In genomic region chr13:109254271-109254670, GRCh38 we compare ENCODE assay signal across 1 cellular context.
TF ChIP-seq lines count a peak whose summit lies in the region.

No MANE protein-coding gene starts in this region.

TF ChIP-seq in IMR-90, 13 proteins besides CTCF, POLR2A, EP300 and RAD21 (continued from another document):
- TF ChIP-seq NFE2L2 (IDR thresholded peaks at IDR 0.05; ENCODE audit: low read depth, low read length) = no peak
- TF ChIP-seq MAFK (IDR thresholded peaks at IDR 0.05; ENCODE audit: low read depth, low read length) = no peak
- no peak for TF ChIP-seq CHD1 (IDR thresholded peaks at IDR 0.05; ENCODE audit: low read depth, low read length)
- TF ChIP-seq RFX5 (IDR thresholded peaks at IDR 0.05; ENCODE audit: low read depth, low read length) = no peak
- TF ChIP-seq SMC3 (IDR thresholded peaks at IDR 0.05; ENCODE audit: low read depth, low read length) = no peak
- TF ChIP-seq BHLHE40 (IDR thresholded peaks at IDR 0.05; ENCODE audit: low read depth, low read length) = no peak
- no peak for TF ChIP-seq MAZ (IDR thresholded peaks at IDR 0.05; ENCODE audit: borderline replicate concordance, low read depth, low read length)
- TF ChIP-seq FOS (IDR thresholded peaks at IDR 0.05; ENCODE audit: low read depth, low read length) = no peak
- TF ChIP-seq, protein P1, sequence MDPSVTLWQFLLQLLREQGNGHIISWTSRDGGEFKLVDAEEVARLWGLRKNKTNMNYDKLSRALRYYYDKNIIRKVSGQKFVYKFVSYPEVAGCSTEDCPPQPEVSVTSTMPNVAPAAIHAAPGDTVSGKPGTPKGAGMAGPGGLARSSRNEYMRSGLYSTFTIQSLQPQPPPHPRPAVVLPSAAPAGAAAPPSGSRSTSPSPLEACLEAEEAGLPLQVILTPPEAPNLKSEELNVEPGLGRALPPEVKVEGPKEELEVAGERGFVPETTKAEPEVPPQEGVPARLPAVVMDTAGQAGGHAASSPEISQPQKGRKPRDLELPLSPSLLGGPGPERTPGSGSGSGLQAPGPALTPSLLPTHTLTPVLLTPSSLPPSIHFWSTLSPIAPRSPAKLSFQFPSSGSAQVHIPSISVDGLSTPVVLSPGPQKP (IDR thresholded peaks at IDR 0.05; ENCODE audit: borderline replicate concordance, low read depth, low read length) = no peak
- no peak for TF ChIP-seq USF2 (IDR thresholded peaks at IDR 0.05; ENCODE audit: low read depth, low read length)
- no peak for TF ChIP-seq MXI1 (IDR thresholded peaks at IDR 0.05; ENCODE audit: borderline replicate concordance, low read depth, low read length)
- TF ChIP-seq CEBPB (IDR thresholded peaks at IDR 0.05; ENCODE audit: low read depth, low read length) = no peak
TF ChIP-seq in IMR-90: peak in this region for 0.
